In genomic region chr7:130932667-130933432, GRCh38 we compare ENCODE assay signal across 23 cellular contexts.
DNase-seq lines count a peak whose midpoint lies in the region; ATAC-seq and TF ChIP-seq lines count a peak whose summit lies in the region.
"Had no signal": no experiment of that assay in that cellular context is flagged by ENCODE, and none has a peak within 500 bp of the region (broad histone marks: within the 10 kb centered on the region; RNA-seq: fewer than 3 reads in every experiment).

No MANE protein-coding gene starts in this region.

- no peak overlapping the region for H3K4me3 Mint-ChIP-seq in activated naive CD8-positive, alpha-beta T cell treated with anti-CD3 and anti-CD28 coated beads, Interleukin-2, amount 50 U/mL, for 24 hours
- H3K4me3 Mint-ChIP-seq in neural progenitor cell = no peak overlapping the region

- no peaks in the 10 kb centered on the region for H3K27me3 Mint-ChIP-seq in activated naive CD8-positive, alpha-beta T cell treated with anti-CD3 and anti-CD28 coated beads, Interleukin-2, amount 50 U/mL, for 24 hours
- H3K27me3 Mint-ChIP-seq in neural progenitor cell (ENCODE audit: insufficient read depth, low read depth) = peaks cover 7% of the 10 kb centered on the region

- H3K4me1 Mint-ChIP-seq in activated naive CD8-positive, alpha-beta T cell treated with anti-CD3 and anti-CD28 coated beads, Interleukin-2, amount 50 U/mL, for 24 hours = peaks cover 90% of the 10 kb centered on the region
- H3K4me1 Mint-ChIP-seq in neural progenitor cell = peaks cover 3% of the 10 kb centered on the region

- no peaks in the 10 kb centered on the region for H3K9me3 ChIP-seq in gastrocnemius medialis
- H3K9me3 ChIP-seq in neural progenitor cell (ENCODE audit: low read depth) = no peaks in the 10 kb centered on the region
- H3K9me3 ChIP-seq: Peyer's patch, SJCRH30, upper lobe of left lung had no signal

- peak; percentile 27 to 42 for ATAC-seq in activated naive CD4-positive, alpha-beta T cell treated with anti-CD3 and anti-CD28 coated beads, Interleukin-2, amount 50 U/mL, for 72 hours
- ATAC-seq in activated naive CD8-positive, alpha-beta T cell treated with anti-CD3 and anti-CD28 coated beads, Interleukin-2, amount 50 U/mL, for 24 hours = no peak
- peak; percentile 2 to 15 for ATAC-seq in gastrocnemius medialis
- no peak for ATAC-seq in GM18870 (IDR thresholded peaks at IDR 0.05; ENCODE audit: unreplicated experiment)
- ATAC-seq: foreskin keratinocyte had no signal

- peak; percentile 39 for TF ChIP-seq POLR2A in GM19193 (IDR thresholded peaks at IDR 0.05; ENCODE audit: extremely low read depth, insufficient read depth, insufficient read length)
- TF ChIP-seq POLR2A in gastrocnemius medialis (IDR thresholded peaks at IDR 0.05) = no peak

- no peaks in the 10 kb centered on the region for H3K79me2 ChIP-seq in neural progenitor cell (ENCODE audit: low read depth)

- H3K36me3 Mint-ChIP-seq in activated naive CD4-positive, alpha-beta T cell treated with anti-CD3 and anti-CD28 coated beads, Interleukin-2, amount 50 U/mL, for 72 hours = peaks cover 20 to 67% of the 10 kb centered on the region in 2 donors
- peaks cover 73% of the 10 kb centered on the region for H3K36me3 Mint-ChIP-seq in activated naive CD8-positive, alpha-beta T cell treated with anti-CD3 and anti-CD28 coated beads, Interleukin-2, amount 50 U/mL, for 24 hours (ENCODE audit: low read depth)
- H3K36me3 Mint-ChIP-seq in neural progenitor cell = no peaks in the 10 kb centered on the region

- in situ Hi-C loops in gastrocnemius medialis (cut with MboI; ENCODE audit: low sequenced_read_pairs in 4 of 4) = no loop called here

- H3K9ac ChIP-seq in neural progenitor cell = no peak overlapping the region

- no peaks in the 10 kb centered on the region for H3K9me3 Mint-ChIP-seq in activated naive CD4-positive, alpha-beta T cell treated with anti-CD3 and anti-CD28 coated beads, Interleukin-2, amount 50 U/mL, for 72 hours
- H3K9me3 Mint-ChIP-seq in activated naive CD8-positive, alpha-beta T cell treated with anti-CD3 and anti-CD28 coated beads, Interleukin-2, amount 50 U/mL, for 24 hours = no peaks in the 10 kb centered on the region
- no peaks in the 10 kb centered on the region for H3K9me3 Mint-ChIP-seq in neural progenitor cell

- H3K27ac ChIP-seq in gastrocnemius medialis (peak overlapping the region; percentile 91 to 97 (median 94)), neural progenitor cell (no peak overlapping the region)
- H3K27ac ChIP-seq: foreskin keratinocyte, SJCRH30, skin epidermis had no signal

- H3K27ac Mint-ChIP-seq in activated naive CD4-positive, alpha-beta T cell treated with anti-CD3 and anti-CD28 coated beads, Interleukin-2, amount 50 U/mL, for 72 hours = peak overlapping the region in 1 of 2 donors; percentile 82
- peak overlapping the region; percentile 37 for H3K27ac Mint-ChIP-seq in activated naive CD8-positive, alpha-beta T cell treated with anti-CD3 and anti-CD28 coated beads, Interleukin-2, amount 50 U/mL, for 24 hours
- no peak overlapping the region for H3K27ac Mint-ChIP-seq in neural progenitor cell

- H3K36me3 ChIP-seq in gastrocnemius medialis (peaks cover 0 to 11% of the 10 kb centered on the region in 2 donors), neural progenitor cell (no peaks in the 10 kb centered on the region)
- H3K36me3 ChIP-seq: Peyer's patch, SJCRH30 had no signal

- TF ChIP-seq CTCF in gastrocnemius medialis (IDR thresholded peaks at IDR 0.05 in 4 of 5, conservative IDR thresholded peaks at IDR 0.05 in 1 of 5) (no peak), neural progenitor cell (IDR thresholded peaks at IDR 0.05) (no peak)

- DNase-seq in activated naive CD4-positive, alpha-beta T cell treated with anti-CD3 and anti-CD28 coated beads, Interleukin-2, amount 50 U/mL, for 72 hours (ENCODE audit: low spot score in 2 of 2) = no peak
- DNase-seq in activated naive CD4-positive, alpha-beta T cell treated with anti-CD3 and anti-CD28 coated beads, Interleukin-2, amount 50 U/mL, for 16 hours = no peak
- no peak for DNase-seq in activated naive CD8-positive, alpha-beta T cell treated with anti-CD3 and anti-CD28 coated beads, Interleukin-2, amount 50 U/mL, for 24 hours
- no peak for DNase-seq in gastrocnemius medialis
- no peak for DNase-seq in neural progenitor cell (ENCODE audit: low spot score)
- no peak for DNase-seq in SHP77 (lab: John Stamatoyannopoulos, UW)
- DNase-seq: DMS53; effector CD8-positive, alpha-beta T cell; erythroblast; foreskin keratinocyte; H7; Kasumi-1; mammary epithelial cell; NCI-H1694; NCI-H2171 treated with DMSO at 0.1 percent for 48 hours; NCI-H524 treated with DMSO at 0.1 percent for 48 hours; Peyer's patch; SJCRH30; substantia nigra; upper lobe of left lung had no signal

- no peaks in the 10 kb centered on the region for H3K27me3 ChIP-seq in gastrocnemius medialis
- H3K27me3 ChIP-seq in neural progenitor cell = no peaks in the 10 kb centered on the region
- H3K27me3 ChIP-seq: foreskin keratinocyte, Peyer's patch, SJCRH30, upper lobe of left lung had no signal

- H3K4me3 ChIP-seq in gastrocnemius medialis (peak overlapping the region in 1 of 4 donors; percentile 81), neural progenitor cell (no peak overlapping the region)
- H3K4me3 ChIP-seq: Peyer's patch, SJCRH30, skin epidermis, upper lobe of left lung had no signal

- H3K4me2 ChIP-seq in neural progenitor cell = no peak overlapping the region

- intact Hi-C loops in gastrocnemius medialis (cut with DNase I; ENCODE audit: low total_unique reads) = no loop called here

- H2AFZ ChIP-seq in neural progenitor cell (replicated peaks) = no peak overlapping the region

- no peaks in the 10 kb centered on the region for H3F3A ChIP-seq in neural progenitor cell (ENCODE audit: low read depth)

- no peaks in the 10 kb centered on the region for H4K20me1 ChIP-seq in neural progenitor cell (ENCODE audit: low read depth)

- H3K4me1 ChIP-seq in gastrocnemius medialis = peaks cover 89 to 99% of the 10 kb centered on the region in 2 donors
- no peaks in the 10 kb centered on the region for H3K4me1 ChIP-seq in neural progenitor cell

Comparison
In these comparisons a context has a peak if more than half of its experiments do, and no peak if none do; other contexts are left out.
1. ATAC-seq: peak in activated naive CD4-positive, alpha-beta T cell treated with anti-CD3 and anti-CD28 coated beads, Interleukin-2, amount 50 U/mL, for 72 hours (2 of 2) and gastrocnemius medialis (2 of 2); none in activated naive CD8-positive, alpha-beta T cell treated with anti-CD3 and anti-CD28 coated beads, Interleukin-2, amount 50 U/mL, for 24 hours (single experiment) and GM18870 (single experiment).